ENCODE assay signal across 38 cellular contexts in genomic region chr4:88478247-88478646, GRCh38.
"Had no signal": no experiment of that assay in that cellular context is flagged by ENCODE, and none has a peak within 500 bp of the region (broad histone marks: within the 10 kb centered on the region; RNA-seq: fewer than 3 reads in every experiment).

No MANE protein-coding gene starts in this region.

- H3K4me3 Mint-ChIP-seq: activated naive CD4-positive, alpha-beta T cell treated with anti-CD3 and anti-CD28 coated beads for 36 hours; activated naive CD4-positive, alpha-beta T cell treated with anti-CD3 and anti-CD28 coated beads, Interleukin-2, amount 10 ng/mL, durations not matched to agents 7 days and 5 days; activated naive CD4-positive, alpha-beta T cell treated with anti-CD3 and anti-CD28 coated beads, Interleukin-2, amount 50 U/mL, for 24 hours; activated naive CD8-positive, alpha-beta T cell; activated naive CD8-positive, alpha-beta T cell treated with anti-CD3 and anti-CD28 coated beads for 36 hours; activated naive CD8-positive, alpha-beta T cell treated with anti-CD3 and anti-CD28 coated beads, Interleukin-2, amount 10 ng/mL, durations not matched to agents 7 days and 5 days; activated naive CD8-positive, alpha-beta T cell treated with anti-CD3 and anti-CD28 coated beads, Interleukin-2, amount 50 U/mL, for 24 hours; activated T-cell treated with anti-CD3 and anti-CD28 coated beads, Interleukin-2, amount 50 U/mL, for 24 hours; activated T-cell treated with anti-CD3 and anti-CD28 coated beads, Interleukin-2, amount 50 U/mL, for 4 hours; activated T-cell treated with anti-CD3 and anti-CD28 coated beads, Interleukin-2, amount 50 U/mL, for 72 hours; activated T-helper 1 cell treated with anti-CD3 and anti-CD28 coated beads, Interleukin-12 subunit alpha, Interleukin-12 subunit beta, Interleukin-2, Interleukin-4 antibody, amounts not matched to agents 30 ng/mL and 10 ng/mL and 1 ng/mL, durations not matched to agents 14 hours and 24 hours and 36 hours; activated T-helper 17 cell treated with anti-CD3 and anti-CD28 coated beads, Interleukin-2, amount 50 U/mL, for 72 hours; brain; central memory CD8-positive, alpha-beta T cell had no signal

- H3K27ac ChIP-seq: adrenal gland, ascending aorta, body of pancreas, brain microvascular endothelial cell, breast epithelium, cardiac muscle cell had no signal

- H3K4me3 ChIP-seq: adrenal gland, ascending aorta, body of pancreas, breast epithelium, cardiac muscle cell had no signal

- H3K36me3 ChIP-seq: adrenal gland, brain microvascular endothelial cell, breast epithelium, cardiac muscle cell had no signal

- H3K27me3 ChIP-seq: adrenal gland, ascending aorta, body of pancreas, brain microvascular endothelial cell, breast epithelium, cardiac muscle cell had no signal

- H3K4me1 Mint-ChIP-seq: activated naive CD4-positive, alpha-beta T cell treated with anti-CD3 and anti-CD28 coated beads, Interleukin-2, amount 10 ng/mL, durations not matched to agents 7 days and 5 days; activated naive CD4-positive, alpha-beta T cell treated with anti-CD3 and anti-CD28 coated beads, Interleukin-2, amount 50 U/mL, for 24 hours; activated naive CD8-positive, alpha-beta T cell treated with anti-CD3 and anti-CD28 coated beads for 36 hours; activated naive CD8-positive, alpha-beta T cell treated with anti-CD3 and anti-CD28 coated beads, Interleukin-2, amount 50 U/mL, for 24 hours; activated T-helper 17 cell treated with anti-CD3 and anti-CD28 coated beads, Interleukin-2, amount 50 U/mL, for 72 hours; central memory CD8-positive, alpha-beta T cell had no signal

- H3K9me3 Mint-ChIP-seq: activated naive CD4-positive, alpha-beta T cell treated with anti-CD3 and anti-CD28 coated beads for 36 hours; activated naive CD4-positive, alpha-beta T cell treated with anti-CD3 and anti-CD28 coated beads, Interleukin-2, amount 10 ng/mL, durations not matched to agents 7 days and 5 days; activated naive CD4-positive, alpha-beta T cell treated with anti-CD3 and anti-CD28 coated beads, Interleukin-2, amount 50 U/mL, for 24 hours; activated naive CD4-positive, alpha-beta T cell treated with anti-CD3 and anti-CD28 coated beads, Interleukin-2, amount 50 U/mL, for 72 hours; activated naive CD8-positive, alpha-beta T cell treated with anti-CD3 and anti-CD28 coated beads for 36 hours; activated naive CD8-positive, alpha-beta T cell treated with anti-CD3 and anti-CD28 coated beads, Interleukin-2, amount 10 ng/mL, durations not matched to agents 7 days and 5 days; activated naive CD8-positive, alpha-beta T cell treated with anti-CD3 and anti-CD28 coated beads, Interleukin-2, amount 50 U/mL, for 24 hours; activated T-cell treated with anti-CD3 and anti-CD28 coated beads, Interleukin-2, amount 50 U/mL, for 24 hours; activated T-cell treated with anti-CD3 and anti-CD28 coated beads, Interleukin-2, amount 50 U/mL, for 4 hours; activated T-cell treated with anti-CD3 and anti-CD28 coated beads, Interleukin-2, amount 50 U/mL, for 72 hours; activated T-helper 1 cell treated with anti-CD3 and anti-CD28 coated beads, Interleukin-12 subunit alpha, Interleukin-12 subunit beta, Interleukin-2, Interleukin-4 antibody, amounts not matched to agents 30 ng/mL and 10 ng/mL and 1 ng/mL, durations not matched to agents 14 hours and 24 hours and 36 hours; activated T-helper 17 cell treated with anti-CD3 and anti-CD28 coated beads, Interleukin-2, amount 50 U/mL, for 72 hours; activated T-helper 2 cell treated with anti-CD3 and anti-CD28 coated beads, Interferon-gamma antibody, Interleukin-2, Interleukin-4, amounts not matched to agents 10 μg/mL and 5 μg/mL and 100 μg/mL, durations not matched to agents 14 hours and 24 hours and 36 hours; brain; central memory CD8-positive, alpha-beta T cell had no signal

- ATAC-seq: activated naive CD4-positive, alpha-beta T cell treated with anti-CD3 and anti-CD28 coated beads, Interleukin-2, amount 50 U/mL, for 72 hours; activated naive CD8-positive, alpha-beta T cell treated with anti-CD3 and anti-CD28 coated beads, Interleukin-2, amount 50 U/mL, for 24 hours; activated T-cell treated with anti-CD3 and anti-CD28 coated beads, Interleukin-2, amount 50 U/mL, for 4 hours; activated T-cell treated with anti-CD3 and anti-CD28 coated beads, Interleukin-2, amount 50 U/mL, for 72 hours; activated T-helper 17 cell treated with anti-CD3 and anti-CD28 coated beads, Interleukin-2, amount 50 U/mL, for 72 hours; body of pancreas had no signal

- H3K27ac Mint-ChIP-seq: activated naive CD4-positive, alpha-beta T cell treated with anti-CD3 and anti-CD28 coated beads for 36 hours; activated naive CD4-positive, alpha-beta T cell treated with anti-CD3 and anti-CD28 coated beads, Interleukin-2, amount 10 ng/mL, durations not matched to agents 7 days and 5 days; activated naive CD4-positive, alpha-beta T cell treated with anti-CD3 and anti-CD28 coated beads, Interleukin-2, amount 50 U/mL, for 24 hours; activated naive CD4-positive, alpha-beta T cell treated with anti-CD3 and anti-CD28 coated beads, Interleukin-2, amount 50 U/mL, for 72 hours; activated naive CD8-positive, alpha-beta T cell; activated naive CD8-positive, alpha-beta T cell treated with anti-CD3 and anti-CD28 coated beads for 36 hours; activated naive CD8-positive, alpha-beta T cell treated with anti-CD3 and anti-CD28 coated beads, Interleukin-2, amount 10 ng/mL, durations not matched to agents 7 days and 5 days; activated naive CD8-positive, alpha-beta T cell treated with anti-CD3 and anti-CD28 coated beads, Interleukin-2, amount 50 U/mL, for 24 hours; activated T-cell treated with anti-CD3 and anti-CD28 coated beads, Interleukin-2, amount 50 U/mL, for 24 hours; activated T-cell treated with anti-CD3 and anti-CD28 coated beads, Interleukin-2, amount 50 U/mL, for 72 hours; activated T-helper 1 cell treated with anti-CD3 and anti-CD28 coated beads, Interleukin-12 subunit alpha, Interleukin-12 subunit beta, Interleukin-2, Interleukin-4 antibody, amounts not matched to agents 30 ng/mL and 10 ng/mL and 1 ng/mL, durations not matched to agents 14 hours and 24 hours and 36 hours; activated T-helper 17 cell treated with anti-CD3 and anti-CD28 coated beads, Interleukin-2, amount 50 U/mL, for 72 hours; activated T-helper 2 cell treated with anti-CD3 and anti-CD28 coated beads, Interferon-gamma antibody, Interleukin-2, Interleukin-4, amounts not matched to agents 10 μg/mL and 5 μg/mL and 100 μg/mL, durations not matched to agents 14 hours and 24 hours and 36 hours; brain had no signal

- FAIRE-seq: bronchial epithelial cell had no signal

- DNase-seq: activated effector memory CD4-positive, alpha-beta T cell treated with Interleukin-2 at 50 U/mL for 16 hours; activated gamma-delta T cell; activated gamma-delta T cell treated with Interleukin-2 at 50 U/mL for 16 hours; activated naive CD4-positive, alpha-beta T cell; activated naive CD4-positive, alpha-beta T cell treated with anti-CD3 and anti-CD28 coated beads for 36 hours; activated naive CD4-positive, alpha-beta T cell treated with anti-CD3 and anti-CD28 coated beads, Interleukin-2, amount 10 ng/mL, durations not matched to agents 7 days and 5 days; activated naive CD4-positive, alpha-beta T cell treated with anti-CD3 and anti-CD28 coated beads, Interleukin-2, amount 50 U/mL, for 16 hours; activated naive CD4-positive, alpha-beta T cell treated with Interleukin-2 at 50 U/mL for 16 hours; activated naive CD8-positive, alpha-beta T cell treated with anti-CD3 and anti-CD28 coated beads for 36 hours; activated naive CD8-positive, alpha-beta T cell treated with anti-CD3 and anti-CD28 coated beads, Interleukin-2, amount 10 ng/mL, durations not matched to agents 7 days and 5 days; activated naive CD8-positive, alpha-beta T cell treated with anti-CD3 and anti-CD28 coated beads, Interleukin-2, amount 50 U/mL, for 24 hours; activated T-cell treated with anti-CD3 and anti-CD28 coated beads, Interleukin-2, amount 50 U/mL, for 1 hour; activated T-cell treated with anti-CD3 and anti-CD28 coated beads, Interleukin-2, amount 50 U/mL, for 24 hours; activated T-cell treated with anti-CD3 and anti-CD28 coated beads, Interleukin-2, amount 50 U/mL, for 4 hours; activated T-cell treated with anti-CD3 and anti-CD28 coated beads, Interleukin-2, amount 50 U/mL, for 48 hours; activated T-cell treated with anti-CD3 and anti-CD28 coated beads, Interleukin-2, amount 50 U/mL, for 72 hours; adrenal gland; amniotic stem cell; amygdala; anterior cingulate cortex; aorta; body of pancreas; brain microvascular endothelial cell; caudate nucleus; central memory CD4-positive, alpha-beta T cell; cerebellar nuclear complex had no signal

- H3K27me3 Mint-ChIP-seq: activated naive CD4-positive, alpha-beta T cell treated with anti-CD3 and anti-CD28 coated beads, Interleukin-2, amount 10 ng/mL, durations not matched to agents 7 days and 5 days; activated naive CD4-positive, alpha-beta T cell treated with anti-CD3 and anti-CD28 coated beads, Interleukin-2, amount 50 U/mL, for 24 hours; activated naive CD8-positive, alpha-beta T cell; activated naive CD8-positive, alpha-beta T cell treated with anti-CD3 and anti-CD28 coated beads for 36 hours; activated naive CD8-positive, alpha-beta T cell treated with anti-CD3 and anti-CD28 coated beads, Interleukin-2, amount 10 ng/mL, durations not matched to agents 7 days and 5 days; activated naive CD8-positive, alpha-beta T cell treated with anti-CD3 and anti-CD28 coated beads, Interleukin-2, amount 50 U/mL, for 24 hours; activated T-cell treated with anti-CD3 and anti-CD28 coated beads, Interleukin-2, amount 50 U/mL, for 24 hours; activated T-helper 17 cell treated with anti-CD3 and anti-CD28 coated beads, Interleukin-2, amount 50 U/mL, for 72 hours; central memory CD8-positive, alpha-beta T cell had no signal

- H3K4me1 ChIP-seq: adrenal gland, ascending aorta, body of pancreas, breast epithelium had no signal

- H3K9me3 ChIP-seq: adrenal gland, ascending aorta, body of pancreas, breast epithelium had no signal

- H3K36me3 Mint-ChIP-seq: brain had no signal
